21 cellular contexts compared by ENCODE assay signal in the genomic region with DNA sequence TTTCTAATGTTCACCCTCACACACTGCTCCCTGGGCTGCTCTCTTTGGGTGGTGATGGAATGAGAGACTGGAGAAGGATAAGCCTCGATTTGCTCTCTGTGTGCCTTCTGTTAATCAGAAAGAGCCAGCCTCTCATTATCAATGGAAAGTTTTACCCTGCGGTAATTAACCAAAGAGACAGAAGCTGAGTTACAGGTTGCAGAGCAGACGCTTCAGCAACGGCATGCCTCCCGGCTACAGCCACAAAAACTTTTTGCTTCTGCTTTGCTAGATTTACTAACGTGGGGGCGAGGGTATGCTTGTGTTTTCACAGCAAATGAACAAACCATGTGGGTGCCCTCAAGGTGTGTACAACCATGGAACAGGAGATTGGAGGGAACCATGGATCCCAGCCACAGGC. TPM values are rescaled to one million over a fixed set of nuclear protein-coding genes. Genes with fewer than 3 reads are reported as not detected.
A peak's percentile ranks its signal among the peaks of the same experiment; 100 is the strongest.
DNase-seq lines count a peak whose midpoint lies in the region; ATAC-seq and TF ChIP-seq lines count a peak whose summit lies in the region.
"Had no signal": no experiment of that assay in that cellular context is flagged by ENCODE, and none has a peak within 500 bp of the region (broad histone marks: within the 10 kb centered on the region; RNA-seq: fewer than 3 reads in every experiment).

No MANE protein-coding gene starts in this region.

- no peak for TF ChIP-seq CTCF in activated CD8-positive, alpha-beta T cell treated with anti-CD3 and anti-CD28 coated beads for 36 hours (IDR thresholded peaks at IDR 0.05)
- TF ChIP-seq CTCF in CD4-positive, alpha-beta T cell (IDR thresholded peaks at IDR 0.05) = no peak
- TF ChIP-seq CTCF in natural killer cell (IDR thresholded peaks at IDR 0.05) (no peak), ascending aorta (IDR thresholded peaks at IDR 0.05) (no peak)

- H3K4me3 Mint-ChIP-seq in activated CD8-positive, alpha-beta T cell treated with anti-CD3 and anti-CD28 coated beads for 36 hours = no peak overlapping the region
- H3K4me3 Mint-ChIP-seq in activated CD8-positive, alpha-beta T cell treated with anti-CD3 and anti-CD28 coated beads, Interleukin-2, amount 10 ng/mL, durations not matched to agents 7 days and 5 days = no peak overlapping the region
- peak overlapping the region; percentile 34 for H3K4me3 Mint-ChIP-seq in CD4-positive, alpha-beta T cell
- H3K4me3 Mint-ChIP-seq in activated T-helper 2 cell treated with anti-CD3 and anti-CD28 coated beads, Interferon-gamma antibody, Interleukin-2, Interleukin-4, amounts not matched to agents 10 μg/mL and 5 μg/mL and 100 μg/mL, durations not matched to agents 14 hours and 24 hours and 36 hours (ENCODE audit: low read depth) = no peak overlapping the region
- H3K4me3 Mint-ChIP-seq in natural killer cell = no peak overlapping the region

- no peaks in the 10 kb centered on the region for H3K36me3 ChIP-seq in ascending aorta
- H3K36me3 ChIP-seq: BLaER1 had no signal

- CTCF ChIA-PET in activated CD8-positive, alpha-beta T cell treated with anti-CD3 and anti-CD28 coated beads for 36 hours (lab: Charles Lee) = interaction anchor here (1.0 kb wide), 1 partner anchor 24 kb away, joined by 3 read pairs; no protein-coding TSS in a partner anchor
- CTCF ChIA-PET in activated CD8-positive, alpha-beta T cell treated with anti-CD3 and anti-CD28 coated beads, Interleukin-2, amount 10 ng/mL, durations not matched to agents 7 days and 5 days (lab: Charles Lee) = no interaction called here
- CTCF ChIA-PET in CD4-positive, alpha-beta T cell (lab: Charles Lee) = no interaction called here

- no peaks in the 10 kb centered on the region for H3K4me1 ChIP-seq in ascending aorta
- H3K4me1 ChIP-seq: testis had no signal

- H3K9me3 Mint-ChIP-seq in activated CD8-positive, alpha-beta T cell treated with anti-CD3 and anti-CD28 coated beads for 36 hours = peaks cover 45% of the 10 kb centered on the region
- peaks cover 23% of the 10 kb centered on the region for H3K9me3 Mint-ChIP-seq in activated CD8-positive, alpha-beta T cell treated with anti-CD3 and anti-CD28 coated beads, Interleukin-2, amount 10 ng/mL, durations not matched to agents 7 days and 5 days (ENCODE audit: insufficient read depth)
- H3K9me3 Mint-ChIP-seq in CD4-positive, alpha-beta T cell = peaks cover 14% of the 10 kb centered on the region
- peaks cover 32% of the 10 kb centered on the region for H3K9me3 Mint-ChIP-seq in activated T-helper 2 cell treated with anti-CD3 and anti-CD28 coated beads, Interferon-gamma antibody, Interleukin-2, Interleukin-4, amounts not matched to agents 10 μg/mL and 5 μg/mL and 100 μg/mL, durations not matched to agents 14 hours and 24 hours and 36 hours
- H3K9me3 Mint-ChIP-seq in natural killer cell = peaks cover 8 to 9% of the 10 kb centered on the region in 2 donors

- H3K4me3 ChIP-seq in ascending aorta = no peak overlapping the region
- H3K4me3 ChIP-seq: BLaER1, testis had no signal

- H3K27me3 ChIP-seq in CD4-positive, alpha-beta T cell (ENCODE audit: control insufficient read depth, insufficient read depth, low read length) = no peaks in the 10 kb centered on the region
- H3K27me3 ChIP-seq in ascending aorta = no peaks in the 10 kb centered on the region
- H3K27me3 ChIP-seq: BLaER1, testis had no signal

- H3K4me1 Mint-ChIP-seq in activated CD8-positive, alpha-beta T cell treated with anti-CD3 and anti-CD28 coated beads for 36 hours (ENCODE audit: low read depth) = peaks cover 38% of the 10 kb centered on the region
- H3K4me1 Mint-ChIP-seq in activated CD8-positive, alpha-beta T cell treated with anti-CD3 and anti-CD28 coated beads, Interleukin-2, amount 10 ng/mL, durations not matched to agents 7 days and 5 days (ENCODE audit: low read depth) = peaks cover 34% of the 10 kb centered on the region
- H3K4me1 Mint-ChIP-seq in CD4-positive, alpha-beta T cell (ENCODE audit: low read depth) = peaks cover 56% of the 10 kb centered on the region
- peaks cover 31% of the 10 kb centered on the region for H3K4me1 Mint-ChIP-seq in activated T-helper 2 cell treated with anti-CD3 and anti-CD28 coated beads, Interferon-gamma antibody, Interleukin-2, Interleukin-4, amounts not matched to agents 10 μg/mL and 5 μg/mL and 100 μg/mL, durations not matched to agents 14 hours and 24 hours and 36 hours (ENCODE audit: low read depth)
- peaks cover 21 to 27% of the 10 kb centered on the region in 2 donors for H3K4me1 Mint-ChIP-seq in natural killer cell

- H3K27me3 Mint-ChIP-seq in activated CD8-positive, alpha-beta T cell treated with anti-CD3 and anti-CD28 coated beads for 36 hours = no peaks in the 10 kb centered on the region
- no peaks in the 10 kb centered on the region for H3K27me3 Mint-ChIP-seq in activated CD8-positive, alpha-beta T cell treated with anti-CD3 and anti-CD28 coated beads, Interleukin-2, amount 10 ng/mL, durations not matched to agents 7 days and 5 days (ENCODE audit: low read depth)
- H3K27me3 Mint-ChIP-seq in CD4-positive, alpha-beta T cell = no peaks in the 10 kb centered on the region
- H3K27me3 Mint-ChIP-seq in activated T-helper 2 cell treated with anti-CD3 and anti-CD28 coated beads, Interferon-gamma antibody, Interleukin-2, Interleukin-4, amounts not matched to agents 10 μg/mL and 5 μg/mL and 100 μg/mL, durations not matched to agents 14 hours and 24 hours and 36 hours (ENCODE audit: low read depth) = no peaks in the 10 kb centered on the region
- H3K27me3 Mint-ChIP-seq in natural killer cell (ENCODE audit: low read depth in 2 of 2) = no peaks in the 10 kb centered on the region

- no peak for ATAC-seq in activated CD8-positive, alpha-beta T cell treated with anti-CD3 and anti-CD28 coated beads for 36 hours
- no peak for ATAC-seq in activated CD8-positive, alpha-beta T cell treated with anti-CD3 and anti-CD28 coated beads, Interleukin-2, amount 10 ng/mL, durations not matched to agents 7 days and 5 days
- ATAC-seq in CD4-positive, alpha-beta T cell (ENCODE audit: poor library complexity) = peak; percentile 32
- ATAC-seq in natural killer cell = no peak
- ATAC-seq: left lobe of liver had no signal

- peaks cover 24% of the 10 kb centered on the region for H3K36me3 Mint-ChIP-seq in activated CD8-positive, alpha-beta T cell treated with anti-CD3 and anti-CD28 coated beads for 36 hours (ENCODE audit: low read depth)
- peaks cover 53% of the 10 kb centered on the region for H3K36me3 Mint-ChIP-seq in activated CD8-positive, alpha-beta T cell treated with anti-CD3 and anti-CD28 coated beads, Interleukin-2, amount 10 ng/mL, durations not matched to agents 7 days and 5 days (ENCODE audit: low read depth)
- H3K36me3 Mint-ChIP-seq in CD4-positive, alpha-beta T cell (ENCODE audit: low read depth) = peaks cover 72% of the 10 kb centered on the region
- peaks cover 35% of the 10 kb centered on the region for H3K36me3 Mint-ChIP-seq in activated T-helper 2 cell treated with anti-CD3 and anti-CD28 coated beads, Interferon-gamma antibody, Interleukin-2, Interleukin-4, amounts not matched to agents 10 μg/mL and 5 μg/mL and 100 μg/mL, durations not matched to agents 14 hours and 24 hours and 36 hours (ENCODE audit: low read depth)
- peaks cover 37% of the 10 kb centered on the region for H3K36me3 Mint-ChIP-seq in natural killer cell

- intact Hi-C loops in activated CD8-positive, alpha-beta T cell treated with anti-CD3 and anti-CD28 coated beads for 36 hours (cut with micrococcal nuclease) = no loop called here
- intact Hi-C loops in CD4-positive, alpha-beta T cell (cut with DNase I, micrococcal nuclease) = loop anchor here in 1 of 2 experiments (5.0 kb wide), 1 partner anchor 42 kb away; no protein-coding TSS in a partner anchor
- intact Hi-C loops in activated T-helper 2 cell treated with anti-CD3 and anti-CD28 coated beads, Interferon-gamma antibody, Interleukin-2, Interleukin-4, amounts not matched to agents 10 μg/mL and 5 μg/mL and 100 μg/mL, durations not matched to agents 14 hours and 24 hours and 36 hours (cut with micrococcal nuclease) = loop anchor here (2.0 to 5.0 kb wide), 2 partner anchors 16 to 82 kb away; no protein-coding TSS in a partner anchor
- intact Hi-C loops in natural killer cell (cut with micrococcal nuclease) = no loop called here
- intact Hi-C loops in ascending aorta (cut with DNase I) = no loop called here

- H3K27ac ChIP-seq in CD4-positive, alpha-beta T cell (ENCODE audit: low read depth, low read length) = no peak overlapping the region
- H3K27ac ChIP-seq in ascending aorta = no peak overlapping the region
- H3K27ac ChIP-seq: BLaER1, testis had no signal

- H3K27ac Mint-ChIP-seq in activated CD8-positive, alpha-beta T cell treated with anti-CD3 and anti-CD28 coated beads for 36 hours = peak overlapping the region; percentile 58
- H3K27ac Mint-ChIP-seq in activated CD8-positive, alpha-beta T cell treated with anti-CD3 and anti-CD28 coated beads, Interleukin-2, amount 10 ng/mL, durations not matched to agents 7 days and 5 days = no peak overlapping the region
- peak overlapping the region; percentile 13 for H3K27ac Mint-ChIP-seq in CD4-positive, alpha-beta T cell
- peak overlapping the region; percentile 62 for H3K27ac Mint-ChIP-seq in activated T-helper 2 cell treated with anti-CD3 and anti-CD28 coated beads, Interferon-gamma antibody, Interleukin-2, Interleukin-4, amounts not matched to agents 10 μg/mL and 5 μg/mL and 100 μg/mL, durations not matched to agents 14 hours and 24 hours and 36 hours
- H3K27ac Mint-ChIP-seq in natural killer cell = peak overlapping the region; percentile 15 to 79

- H3K9me3 ChIP-seq in CD4-positive, alpha-beta T cell (ENCODE audit: control insufficient read depth, low read length) = peaks cover 35% of the 10 kb centered on the region
- H3K9me3 ChIP-seq in ascending aorta = no peaks in the 10 kb centered on the region
- H3K9me3 ChIP-seq: testis had no signal

- POLR2A ChIA-PET in activated CD8-positive, alpha-beta T cell treated with anti-CD3 and anti-CD28 coated beads for 36 hours (lab: Charles Lee) = interaction anchor here (1.0 to 1.1 kb wide), 2 partner anchors 12 to 135 kb away, joined by 3 read pairs; partner anchors contain the start of gene GIMAP8
- POLR2A ChIA-PET in activated CD8-positive, alpha-beta T cell treated with anti-CD3 and anti-CD28 coated beads, Interleukin-2, amount 10 ng/mL, durations not matched to agents 7 days and 5 days (lab: Charles Lee) = no interaction called here
- POLR2A ChIA-PET in CD4-positive, alpha-beta T cell (lab: Charles Lee) = interaction anchor here (1.2 to 2.5 kb wide), 2 partner anchors 71 to 134 kb away, joined by 3 to 6 read pairs; partner anchors contain the start of genes GIMAP7 and GIMAP8

- no peak for DNase-seq in activated CD8-positive, alpha-beta T cell treated with anti-CD3 and anti-CD28 coated beads for 36 hours
- no peak for DNase-seq in activated CD8-positive, alpha-beta T cell treated with anti-CD3 and anti-CD28 coated beads, Interleukin-2, amount 10 ng/mL, durations not matched to agents 7 days and 5 days
- DNase-seq in CD4-positive, alpha-beta T cell = no peak
- DNase-seq in activated T-helper 2 cell treated with anti-CD3 and anti-CD28 coated beads, Interferon-gamma antibody, Interleukin-2, Interleukin-4, amounts not matched to agents 10 μg/mL and 5 μg/mL and 100 μg/mL, durations not matched to agents 14 hours and 24 hours and 36 hours (ENCODE audit: low spot score) = no peak
- no peak for DNase-seq in natural killer cell
- DNase-seq in ascending aorta (ENCODE audit: low spot score in 2 of 2) = no peak
- DNase-seq in ecto neural progenitor cell (ENCODE audit: low spot score) = no peak
- no peak for DNase-seq in Kasumi-1 (lab: John Stamatoyannopoulos, UW)
- DNase-seq: anterior cingulate cortex; effector memory CD4-positive, alpha-beta T cell; NCI-H1105; NCI-H2081 treated with DMSO at 0.1 percent for 48 hours; NCI-H446; retina; SHP77; stimulated activated CD4-positive, alpha-beta T cell treated with anti-CD3 and anti-CD28 coated beads, Interleukin-12 subunit alpha, Interleukin-12 subunit beta, amount 100 ng/mL, for 4 hours; stimulated activated CD8-positive, alpha-beta memory T cell treated with anti-CD3 and anti-CD28 coated beads, Interleukin-4, amount 100 ng/mL, for 48 hours; testis had no signal

RNA-seq across cellular contexts. Expression of gene GIMAP4, which starts 18.0 kb away (rescaled TPM):
- total RNA-seq in activated CD8-positive, alpha-beta T cell treated with anti-CD3 and anti-CD28 coated beads for 36 hours = 10 to 100 TPM; 88.3 to 97.8 TPM
- 100 to 1,000 TPM; 174 to 186 TPM for total RNA-seq in activated CD8-positive, alpha-beta T cell treated with anti-CD3 and anti-CD28 coated beads, Interleukin-2, amount 10 ng/mL, durations not matched to agents 7 days and 5 days
- 10 to 100 TPM; 20.7 to 23.6 TPM for total RNA-seq in CD4-positive, alpha-beta T cell
- 36.7 and 39.1 TPM in 2 replicates for total RNA-seq in activated T-helper 2 cell treated with anti-CD3 and anti-CD28 coated beads, Interferon-gamma antibody, Interleukin-2, Interleukin-4, amounts not matched to agents 10 μg/mL and 5 μg/mL and 100 μg/mL, durations not matched to agents 14 hours and 24 hours and 36 hours
- total RNA-seq in natural killer cell = 100 to 1,000 TPM; 105 to 215 (median 124) TPM
- 29.5 TPM for total RNA-seq in ascending aorta
- total RNA-seq: fibroblast of lung had no signal

RNA-seq across cellular contexts. Expression of gene GIMAP6, which starts 47.0 kb away (rescaled TPM):
- 10 to 100 TPM; 21.2 to 21.5 TPM for total RNA-seq in activated CD8-positive, alpha-beta T cell treated with anti-CD3 and anti-CD28 coated beads for 36 hours
- total RNA-seq in activated CD8-positive, alpha-beta T cell treated with anti-CD3 and anti-CD28 coated beads, Interleukin-2, amount 10 ng/mL, durations not matched to agents 7 days and 5 days = 10 to 100 TPM; 88.9 to 93.3 TPM
- total RNA-seq in CD4-positive, alpha-beta T cell = 10 to 100 TPM; 14.3 to 14.9 TPM
- total RNA-seq in activated T-helper 2 cell treated with anti-CD3 and anti-CD28 coated beads, Interferon-gamma antibody, Interleukin-2, Interleukin-4, amounts not matched to agents 10 μg/mL and 5 μg/mL and 100 μg/mL, durations not matched to agents 14 hours and 24 hours and 36 hours = 25.8 and 29.4 TPM in 2 replicates
- total RNA-seq in natural killer cell = 100 to 1,000 TPM in 1 of 3 donors, 10 to 100 TPM in 2; 39.7 to 100 (median 51.9) TPM
- 37.6 TPM for total RNA-seq in ascending aorta
